31 cellular contexts compared by ENCODE assay signal in genomic region chr2:36919041-36919837, GRCh38. TPM values are rescaled to one million over a fixed set of nuclear protein-coding genes. Genes with fewer than 3 reads are reported as not detected.
DNase-seq lines count a peak whose midpoint lies in the region; TF ChIP-seq lines count a peak whose summit lies in the region.
"Had no signal": no experiment of that assay in that cellular context is flagged by ENCODE, and none has a peak within 500 bp of the region (broad histone marks: within the 10 kb centered on the region; RNA-seq: fewer than 3 reads in every experiment).

No MANE protein-coding gene starts in this region.

- H3K27me3 ChIP-seq in Caco-2 (replicated peaks; ENCODE audit: control insufficient read depth, insufficient read depth, low read length) (no peaks in the 10 kb centered on the region), endodermal cell (ENCODE audit: control insufficient read depth, insufficient read depth, low read length, poor library complexity, severe bottlenecking) (no peaks in the 10 kb centered on the region), mesendoderm (ENCODE audit: insufficient read depth, low read length, poor library complexity) (no peaks in the 10 kb centered on the region)
- H3K27me3 ChIP-seq: breast epithelium, colonic mucosa had no signal

- H3K4me3 Mint-ChIP-seq in Caco-2 (ENCODE audit: unreplicated experiment) (peak overlapping the region; percentile 58), endodermal cell (no peak overlapping the region)
- H3K4me3 Mint-ChIP-seq: activated CD8-positive, alpha-beta memory T cell treated with anti-CD3 and anti-CD28 coated beads, Interleukin-2, amount 10 ng/mL, durations not matched to agents 7 days and 5 days; CD4-positive, alpha-beta memory T cell; natural killer cell; stimulated activated naive CD8-positive, alpha-beta T cell treated with anti-CD3 and anti-CD28 coated beads, Interleukin-15, Interleukin-2, amounts not matched to agents 100 ng/mL and 50 ng/mL, for 24 hours had no signal

- H2BK120ac ChIP-seq in mesendoderm (ENCODE audit: low read depth, low read length), result no peak overlapping the region

- H3K56ac ChIP-seq in mesendoderm (ENCODE audit: low read length), result no peak overlapping the region

- no peak overlapping the region for H3K23ac ChIP-seq in mesendoderm (ENCODE audit: low read length)

- no peak overlapping the region for H3K4me2 ChIP-seq in mesendoderm (ENCODE audit: low read length)
- H3K4me2 ChIP-seq: A549 had no signal

- H3K18ac ChIP-seq in mesendoderm (ENCODE audit: low read length), result no peak overlapping the region

- H4K8ac ChIP-seq in mesendoderm (ENCODE audit: low read depth, low read length), result no peak overlapping the region

- H3K4me1 ChIP-seq in Caco-2 (peaks cover 30% of the 10 kb centered on the region), endodermal cell (ENCODE audit: control insufficient read depth, insufficient read depth, low read length) (peaks cover 27% of the 10 kb centered on the region), mesendoderm (ENCODE audit: control insufficient read depth, low read depth, low read length) (no peaks in the 10 kb centered on the region)
- H3K4me1 ChIP-seq: A549, breast epithelium, colonic mucosa had no signal

- H3K9me3 ChIP-seq in Caco-2 (no peaks in the 10 kb centered on the region), endodermal cell (ENCODE audit: control insufficient read depth, low read length) (no peaks in the 10 kb centered on the region)
- H3K9me3 ChIP-seq: A549, breast epithelium, colonic mucosa, thoracic aorta had no signal

- BruUV-seq in Caco-2 (replicated peaks; lab: Mats Ljungman, UMichigan), result TSS peak; percentile 57

- no peaks in the 10 kb centered on the region; the same call in 1 of the 2 replicates for H3K36me3 ChIP-seq in Caco-2 (ENCODE audit: control insufficient read depth, insufficient read depth, low read length)
- peaks cover 5% of the 10 kb centered on the region for H3K36me3 ChIP-seq in endodermal cell (ENCODE audit: control insufficient read depth, insufficient read depth, low read length)
- H3K36me3 ChIP-seq in mesendoderm (ENCODE audit: control insufficient read depth, insufficient read depth, low read length), result no peaks in the 10 kb centered on the region
- H3K36me3 ChIP-seq: breast epithelium, colonic mucosa had no signal

- H3K36me3 Mint-ChIP-seq in Caco-2 (ENCODE audit: insufficient read depth, unreplicated experiment) (peaks cover 6% of the 10 kb centered on the region), endodermal cell (ENCODE audit: low read depth) (peaks cover 18% of the 10 kb centered on the region)
- H3K36me3 Mint-ChIP-seq: natural killer cell had no signal

- H3K27ac ChIP-seq in endodermal cell (ENCODE audit: low read depth, low read length), result no peak overlapping the region
- H3K27ac ChIP-seq in mesendoderm (ENCODE audit: low read depth, low read length), result no peak overlapping the region
- H3K27ac ChIP-seq: A549, breast epithelium, colonic mucosa, skin epidermis, thoracic aorta had no signal

- H3K79me2 ChIP-seq in mesendoderm (ENCODE audit: control insufficient read depth, insufficient read depth, low read length), result no peaks in the 10 kb centered on the region

- CTCF ChIA-PET in Caco-2 (lab: Charles Lee), result interaction anchor here (0.6 to 1.2 kb wide), 3 partner anchors 16 to 134 kb away, joined by 4 to 8 read pairs (median 5); partner anchors contain the start of gene STRN

- H3K4me3 ChIP-seq in Caco-2 (ENCODE audit: low read depth, low read length) (no peak overlapping the region), endodermal cell (ENCODE audit: low read length) (peak overlapping the region; percentile 67), mesendoderm (ENCODE audit: low read length) (no peak overlapping the region)
- H3K4me3 ChIP-seq: A549, breast epithelium, colonic mucosa, skin epidermis, thoracic aorta had no signal

- intact Hi-C loops in Caco-2 (cut with micrococcal nuclease; ENCODE audit: unreplicated experiment), result loop anchor here (1.0 to 2.0 kb wide), 2 partner anchors 47 to 134 kb away; partner anchors contain the start of gene STRN

- no peak overlapping the region for H2AK5ac ChIP-seq in mesendoderm (ENCODE audit: low read length)

- H3K4ac ChIP-seq in mesendoderm (ENCODE audit: low read depth, low read length), result no peak overlapping the region

- DNase-seq in Caco-2 (peak; percentile 55 to 58), HuH-7 (ENCODE audit: low spot score) (peak; percentile 12), endodermal cell (no peak), mesendoderm (peak; percentile 96), amygdala (lab: John Stamatoyannopoulos, UW) (no peak), SIG-M5 treated with dmso at 0.1 percent for 504 hours (lab: John Stamatoyannopoulos, UW; ENCODE audit: unreplicated experiment) (no peak), GOT3 (lab: John Stamatoyannopoulos, UW) (no peak), SK-N-DZ (ENCODE audit: low spot score) (no peak)
- DNase-seq: activated CD4-positive, alpha-beta T cell treated with anti-CD3 and anti-CD28 coated beads, Interleukin-2, amount 50 U/mL, for 1 hour; activated CD8-positive, alpha-beta memory T cell treated with anti-CD3 and anti-CD28 coated beads, Interleukin-2, amount 10 ng/mL, durations not matched to agents 7 days and 5 days; activated naive CD4-positive, alpha-beta T cell; activated T-cell treated with anti-CD3 and anti-CD28 coated beads, Interleukin-2, amount 50 U/mL, for 48 hours; AML-193; amniotic stem cell; CD4-positive, alpha-beta memory T cell; colonic mucosa; DMS 273 treated with DMSO at 0.1 percent for 48 hours; effector memory CD4-positive, alpha-beta T cell; foreskin melanocyte; natural killer cell; NCI-H1092 treated with DMSO at 0.1 percent for 48 hours; NCI-H1930; NCI-H524 treated with DMSO at 0.1 percent for 48 hours; NK-92 treated with Interleukin-12 subunit alpha and Interleukin-12 subunit beta, amount 100 ng/mL, for 24 hours; Right ventricle myocardium superior; T1000 had no signal

- H3K9ac ChIP-seq in endodermal cell (ENCODE audit: extremely low read depth, low read length, poor library complexity, severe bottlenecking), result peak overlapping the region; percentile 71
- H3K9ac ChIP-seq in mesendoderm (ENCODE audit: low read length), result no peak overlapping the region

- 55 to 68% methylated on average over 7 of the region's 7 CpGs for WGBS in endodermal cell (ENCODE audit: insufficient coverage in 1 of 2, insufficient read length in 1 of 2), 2 experiments
- no CpG with 5 or more reads among the region's 7 CpGs for WGBS in mesendoderm (ENCODE audit: extremely low coverage, insufficient coverage, low lambda C conversion rate)

- H2BK5ac ChIP-seq in mesendoderm (ENCODE audit: low read length), result no peak overlapping the region

- H3K27ac Mint-ChIP-seq in Caco-2 (ENCODE audit: unreplicated experiment) (peak overlapping the region; percentile 80), endodermal cell (peak overlapping the region; percentile 88)
- H3K27ac Mint-ChIP-seq: activated CD8-positive, alpha-beta memory T cell treated with anti-CD3 and anti-CD28 coated beads, Interleukin-2, amount 10 ng/mL, durations not matched to agents 7 days and 5 days; natural killer cell; stimulated activated naive CD8-positive, alpha-beta T cell treated with anti-CD3 and anti-CD28 coated beads, Interleukin-15, Interleukin-2, amounts not matched to agents 100 ng/mL and 50 ng/mL, for 24 hours had no signal

- H2BK15ac ChIP-seq in mesendoderm (replicated peaks; ENCODE audit: low read depth), result no peak overlapping the region

- H3K4me1 Mint-ChIP-seq in Caco-2 (ENCODE audit: low read depth, unreplicated experiment) (peaks cover 22% of the 10 kb centered on the region), endodermal cell (peaks cover 30% of the 10 kb centered on the region)

- H3K79me1 ChIP-seq in mesendoderm (ENCODE audit: low read length), result no peaks in the 10 kb centered on the region

- H3K9me3 Mint-ChIP-seq in Caco-2 (ENCODE audit: unreplicated experiment) (no peaks in the 10 kb centered on the region), endodermal cell (peaks cover 3% of the 10 kb centered on the region)
- H3K9me3 Mint-ChIP-seq: CD4-positive, alpha-beta memory T cell; natural killer cell; stimulated activated naive CD8-positive, alpha-beta T cell treated with anti-CD3 and anti-CD28 coated beads, Interleukin-15, Interleukin-2, amounts not matched to agents 100 ng/mL and 50 ng/mL, for 24 hours had no signal

- H3K27me3 Mint-ChIP-seq in Caco-2 (ENCODE audit: insufficient read depth, unreplicated experiment) (no peaks in the 10 kb centered on the region), endodermal cell (ENCODE audit: insufficient read depth) (no peaks in the 10 kb centered on the region)
- H3K27me3 Mint-ChIP-seq: activated CD8-positive, alpha-beta memory T cell treated with anti-CD3 and anti-CD28 coated beads, Interleukin-2, amount 10 ng/mL, durations not matched to agents 7 days and 5 days; CD4-positive, alpha-beta memory T cell; stimulated activated naive CD8-positive, alpha-beta T cell treated with anti-CD3 and anti-CD28 coated beads, Interleukin-15, Interleukin-2, amounts not matched to agents 100 ng/mL and 50 ng/mL, for 24 hours had no signal

- no peak overlapping the region for H4K5ac ChIP-seq in mesendoderm (ENCODE audit: low read length)

- TF ChIP-seq CTCF in Caco-2 (IDR thresholded peaks at IDR 0.05; ENCODE audit: insufficient read depth in 1 of 2, low read depth in 1 of 2, low read length in 1 of 2, severe bottlenecking in 1 of 2, unreplicated experiment in 1 of 2) (no peak), endodermal cell (conservative IDR thresholded peaks at IDR 0.05) (no peak)

- POLR2A ChIA-PET in Caco-2 (lab: Charles Lee), result interaction anchor here (1.5 kb wide), 1 partner anchor 48 kb away, joined by 18 read pairs; the partner anchor contains the start of gene STRN

RNA-seq across cellular contexts. Expression of gene STRN, which starts 47.1 kb away (rescaled TPM):
- total RNA-seq in Caco-2 (2022) (36.8 and 38.9 TPM in 2 replicates), endodermal cell (10 to 100 TPM; 44.0 to 50.6 TPM)
- 17.1 TPM for polyA plus RNA-seq in endodermal cell (2013, experiment 1 of 2)
- polyA plus RNA-seq in endodermal cell (2013, experiment 2 of 2), result 16.8 TPM
- 27.2 TPM for polyA plus RNA-seq in mesendoderm (2013, experiment 1 of 2)
- polyA plus RNA-seq in mesendoderm (2013, experiment 2 of 2), result 28.7 TPM
- 6.0 and 6.7 TPM in 2 replicates for polyA plus RNA-seq in SK-N-DZ (2014; cell fraction: cytosol; rRNA removed)
- polyA plus RNA-seq in SK-N-DZ (2014; cell fraction: nucleus; rRNA removed), result 4.6 TPM in 2 replicates

Comparison
In these comparisons a context has a peak if more than half of its experiments do, and no peak if none do; other contexts are left out.
1. DNase-seq: peak in Caco-2 (2 of 2), HuH-7 (single experiment) and mesendoderm (single experiment); none in endodermal cell (single experiment), amygdala (0 of 56), SIG-M5 treated with dmso at 0.1 percent for 504 hours (single experiment), GOT3 (single experiment) and SK-N-DZ (single experiment).